ENCODE assay signal across 1 cellular context in genomic region chr6:106787327-106788196, GRCh38.
TF ChIP-seq lines count a peak whose summit lies in the region.

No MANE protein-coding gene starts in this region.

TF ChIP-seq in HepG2, 621 proteins besides CTCF, POLR2A, EP300 and RAD21 (continued from another document and continues in another):
- TF ChIP-seq, protein P1, sequence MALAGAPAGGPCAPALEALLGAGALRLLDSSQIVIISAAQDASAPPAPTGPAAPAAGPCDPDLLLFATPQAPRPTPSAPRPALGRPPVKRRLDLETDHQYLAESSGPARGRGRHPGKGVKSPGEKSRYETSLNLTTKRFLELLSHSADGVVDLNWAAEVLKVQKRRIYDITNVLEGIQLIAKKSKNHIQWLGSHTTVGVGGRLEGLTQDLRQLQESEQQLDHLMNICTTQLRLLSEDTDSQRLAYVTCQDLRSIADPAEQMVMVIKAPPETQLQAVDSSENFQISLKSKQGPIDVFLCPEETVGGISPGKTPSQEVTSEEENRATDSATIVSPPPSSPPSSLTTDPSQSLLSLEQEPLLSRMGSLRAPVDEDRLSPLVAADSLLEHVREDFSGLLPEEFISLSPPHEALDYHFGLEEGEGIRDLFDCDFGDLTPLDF (CRISPR knock-in tag; IDR thresholded peaks at IDR 0.05): no peak
- TF ChIP-seq CC2D1A (CRISPR knock-in tag; IDR thresholded peaks at IDR 0.05) (no peak), CREB1 (IDR thresholded peaks at IDR 0.05) (no peak), CREB1 (CRISPR knock-in tag; IDR thresholded peaks at IDR 0.05) (peak; percentile 78), HCFC1 (IDR thresholded peaks at IDR 0.05; ENCODE audit: low read depth, low read length) (no peak), FOSL1 (CRISPR knock-in tag; IDR thresholded peaks at IDR 0.05; ENCODE audit: borderline replicate concordance) (no peak), ZNF567 (CRISPR knock-in tag; IDR thresholded peaks at IDR 0.05; ENCODE audit: borderline replicate concordance) (no peak), ZNF460 (CRISPR knock-in tag; IDR thresholded peaks at IDR 0.05; ENCODE audit: borderline replicate concordance) (no peak), GTF2F1 (IDR thresholded peaks at IDR 0.05; ENCODE audit: low read length) (no peak), ZNF318 (CRISPR knock-in tag; IDR thresholded peaks at IDR 0.05) (no peak), ZNF83 (CRISPR knock-in tag; IDR thresholded peaks at IDR 0.05; ENCODE audit: borderline replicate concordance) (no peak), ZBTB4 (CRISPR knock-in tag; IDR thresholded peaks at IDR 0.05; ENCODE audit: borderline replicate concordance) (no peak), ZNF678 (CRISPR knock-in tag; IDR thresholded peaks at IDR 0.05) (no peak), SP4 (CRISPR knock-in tag; IDR thresholded peaks at IDR 0.05) (no peak), KDM2A (CRISPR knock-in tag; IDR thresholded peaks at IDR 0.05; ENCODE audit: borderline replicate concordance, low read depth) (no peak), SNAI1 (CRISPR knock-in tag; IDR thresholded peaks at IDR 0.05; ENCODE audit: borderline replicate concordance) (no peak), XRCC5 (optimal IDR thresholded peaks at IDR 0.05; ENCODE audit: low read length) (no peak), MTA3 (CRISPR knock-in tag; IDR thresholded peaks at IDR 0.05) (no peak), PBX2 (CRISPR knock-in tag; IDR thresholded peaks at IDR 0.05) (no peak), ZNF572 (CRISPR knock-in tag; IDR thresholded peaks at IDR 0.05) (no peak), HOXD1 (CRISPR knock-in tag; IDR thresholded peaks at IDR 0.05) (no peak)
- TF ChIP-seq, protein P2, sequence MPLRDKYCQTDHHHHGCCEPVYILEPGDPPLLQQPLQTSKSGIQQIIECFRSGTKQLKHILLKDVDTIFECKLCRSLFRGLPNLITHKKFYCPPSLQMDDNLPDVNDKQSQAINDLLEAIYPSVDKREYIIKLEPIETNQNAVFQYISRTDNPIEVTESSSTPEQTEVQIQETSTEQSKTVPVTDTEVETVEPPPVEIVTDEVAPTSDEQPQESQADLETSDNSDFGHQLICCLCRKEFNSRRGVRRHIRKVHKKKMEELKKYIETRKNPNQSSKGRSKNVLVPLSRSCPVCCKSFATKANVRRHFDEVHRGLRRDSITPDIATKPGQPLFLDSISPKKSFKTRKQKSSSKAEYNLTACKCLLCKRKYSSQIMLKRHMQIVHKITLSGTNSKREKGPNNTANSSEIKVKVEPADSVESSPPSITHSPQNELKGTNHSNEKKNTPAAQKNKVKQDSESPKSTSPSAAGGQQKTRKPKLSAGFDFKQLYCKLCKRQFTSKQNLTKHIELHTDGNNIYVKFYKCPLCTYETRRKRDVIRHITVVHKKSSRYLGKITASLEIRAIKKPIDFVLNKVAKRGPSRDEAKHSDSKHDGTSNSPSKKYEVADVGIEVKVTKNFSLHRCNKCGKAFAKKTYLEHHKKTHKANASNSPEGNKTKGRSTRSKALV (CRISPR knock-in tag; IDR thresholded peaks at IDR 0.05): no peak
- TF ChIP-seq, protein P3, sequence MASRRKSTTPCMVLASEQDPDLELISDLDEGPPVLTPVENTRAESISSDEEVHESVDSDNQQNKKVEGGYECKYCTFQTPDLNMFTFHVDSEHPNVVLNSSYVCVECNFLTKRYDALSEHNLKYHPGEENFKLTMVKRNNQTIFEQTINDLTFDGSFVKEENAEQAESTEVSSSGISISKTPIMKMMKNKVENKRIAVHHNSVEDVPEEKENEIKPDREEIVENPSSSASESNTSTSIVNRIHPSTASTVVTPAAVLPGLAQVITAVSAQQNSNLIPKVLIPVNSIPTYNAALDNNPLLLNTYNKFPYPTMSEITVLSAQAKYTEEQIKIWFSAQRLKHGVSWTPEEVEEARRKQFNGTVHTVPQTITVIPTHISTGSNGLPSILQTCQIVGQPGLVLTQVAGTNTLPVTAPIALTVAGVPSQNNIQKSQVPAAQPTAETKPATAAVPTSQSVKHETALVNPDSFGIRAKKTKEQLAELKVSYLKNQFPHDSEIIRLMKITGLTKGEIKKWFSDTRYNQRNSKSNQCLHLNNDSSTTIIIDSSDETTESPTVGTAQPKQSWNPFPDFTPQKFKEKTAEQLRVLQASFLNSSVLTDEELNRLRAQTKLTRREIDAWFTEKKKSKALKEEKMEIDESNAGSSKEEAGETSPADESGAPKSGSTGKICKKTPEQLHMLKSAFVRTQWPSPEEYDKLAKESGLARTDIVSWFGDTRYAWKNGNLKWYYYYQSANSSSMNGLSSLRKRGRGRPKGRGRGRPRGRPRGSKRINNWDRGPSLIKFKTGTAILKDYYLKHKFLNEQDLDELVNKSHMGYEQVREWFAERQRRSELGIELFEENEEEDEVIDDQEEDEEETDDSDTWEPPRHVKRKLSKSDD (CRISPR knock-in tag; IDR thresholded peaks at IDR 0.05; ENCODE audit: low read depth): peak; percentile 28; the same call in 1 of the 2 replicates
- TF ChIP-seq, protein P4, sequence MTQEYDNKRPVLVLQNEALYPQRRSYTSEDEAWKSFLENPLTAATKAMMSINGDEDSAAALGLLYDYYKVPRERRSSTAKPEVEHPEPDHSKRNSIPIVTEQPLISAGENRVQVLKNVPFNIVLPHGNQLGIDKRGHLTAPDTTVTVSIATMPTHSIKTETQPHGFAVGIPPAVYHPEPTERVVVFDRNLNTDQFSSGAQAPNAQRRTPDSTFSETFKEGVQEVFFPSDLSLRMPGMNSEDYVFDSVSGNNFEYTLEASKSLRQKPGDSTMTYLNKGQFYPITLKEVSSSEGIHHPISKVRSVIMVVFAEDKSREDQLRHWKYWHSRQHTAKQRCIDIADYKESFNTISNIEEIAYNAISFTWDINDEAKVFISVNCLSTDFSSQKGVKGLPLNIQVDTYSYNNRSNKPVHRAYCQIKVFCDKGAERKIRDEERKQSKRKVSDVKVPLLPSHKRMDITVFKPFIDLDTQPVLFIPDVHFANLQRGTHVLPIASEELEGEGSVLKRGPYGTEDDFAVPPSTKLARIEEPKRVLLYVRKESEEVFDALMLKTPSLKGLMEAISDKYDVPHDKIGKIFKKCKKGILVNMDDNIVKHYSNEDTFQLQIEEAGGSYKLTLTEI (CRISPR knock-in tag; conservative IDR thresholded peaks at IDR 0.05): no peak
- TF ChIP-seq, protein P5, sequence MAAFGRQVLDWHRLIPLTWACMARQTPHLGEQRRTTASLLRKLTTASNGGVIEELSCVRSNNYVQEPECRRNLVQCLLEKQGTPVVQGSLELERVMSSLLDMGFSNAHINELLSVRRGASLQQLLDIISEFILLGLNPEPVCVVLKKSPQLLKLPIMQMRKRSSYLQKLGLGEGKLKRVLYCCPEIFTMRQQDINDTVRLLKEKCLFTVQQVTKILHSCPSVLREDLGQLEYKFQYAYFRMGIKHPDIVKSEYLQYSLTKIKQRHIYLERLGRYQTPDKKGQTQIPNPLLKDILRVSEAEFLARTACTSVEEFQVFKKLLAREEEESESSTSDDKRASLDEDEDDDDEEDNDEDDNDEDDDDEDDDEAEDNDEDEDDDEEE (CRISPR knock-in tag; IDR thresholded peaks at IDR 0.05): no peak
- TF ChIP-seq, protein P6, sequence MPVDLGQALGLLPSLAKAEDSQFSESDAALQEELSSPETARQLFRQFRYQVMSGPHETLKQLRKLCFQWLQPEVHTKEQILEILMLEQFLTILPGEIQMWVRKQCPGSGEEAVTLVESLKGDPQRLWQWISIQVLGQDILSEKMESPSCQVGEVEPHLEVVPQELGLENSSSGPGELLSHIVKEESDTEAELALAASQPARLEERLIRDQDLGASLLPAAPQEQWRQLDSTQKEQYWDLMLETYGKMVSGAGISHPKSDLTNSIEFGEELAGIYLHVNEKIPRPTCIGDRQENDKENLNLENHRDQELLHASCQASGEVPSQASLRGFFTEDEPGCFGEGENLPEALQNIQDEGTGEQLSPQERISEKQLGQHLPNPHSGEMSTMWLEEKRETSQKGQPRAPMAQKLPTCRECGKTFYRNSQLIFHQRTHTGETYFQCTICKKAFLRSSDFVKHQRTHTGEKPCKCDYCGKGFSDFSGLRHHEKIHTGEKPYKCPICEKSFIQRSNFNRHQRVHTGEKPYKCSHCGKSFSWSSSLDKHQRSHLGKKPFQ (CRISPR knock-in tag; IDR thresholded peaks at IDR 0.05; ENCODE audit: insufficient replicate concordance): no peak
